8 cellular contexts compared by ENCODE assay signal in genomic region chr1:16727190-16728111, GRCh38. TPM values are rescaled to one million over a fixed set of nuclear protein-coding genes. Genes with fewer than 3 reads are reported as not detected.
DNase-seq lines count a peak whose midpoint lies in the region; ATAC-seq, FAIRE-seq and TF ChIP-seq lines count a peak whose summit lies in the region.

No MANE protein-coding gene starts in this region.

- no peak for TF ChIP-seq RAD21 in A549 (conservative IDR thresholded peaks at IDR 0.05 in 1 of 2, IDR thresholded peaks at IDR 0.05 in 1 of 2)

- H3K9me3 ChIP-seq in A549, result no peaks in the 10 kb centered on the region
- no peaks in the 10 kb centered on the region for H3K9me3 ChIP-seq in adrenal gland (replicated peaks in 1 of 3)
- H3K9me3 ChIP-seq in right lobe of liver, result no peaks in the 10 kb centered on the region
- H3K9me3 ChIP-seq in transverse colon, result no peaks in the 10 kb centered on the region

- intact Hi-C loops in adrenal gland (cut with DNase I) (loop anchor here in 1 of 2 donors (10.0 kb wide), 1 partner anchor 183 kb away; no protein-coding TSS in a partner anchor), right lobe of liver (cut with DNase I) (no loop called here), transverse colon (cut with DNase I; ENCODE audit: low total_unique reads) (no loop called here)

- DNase-seq in A549 (ENCODE audit: low read depth in 1 of 2, low spot score in 1 of 2), result peak; percentile 53 to 70
- DNase-seq in H4 (ENCODE audit: low spot score), result peak; percentile 66
- DNase-seq in RKO (ENCODE audit: low spot score), result peak; percentile 67
- DNase-seq in adrenal gland, result peak in 5 of 7 donors; percentile 32 to 66 (median 35)
- DNase-seq in right lobe of liver, result peak in 2 of 3 donors; percentile 56 to 71
- peak; percentile 14 for DNase-seq in transverse colon
- no peak for DNase-seq in COR-L47 (lab: John Stamatoyannopoulos, UW)

- no peaks in the 10 kb centered on the region for H3K4me1 ChIP-seq in A549
- no peaks in the 10 kb centered on the region for H3K4me1 ChIP-seq in adrenal gland (replicated peaks in 1 of 2)
- no peaks in the 10 kb centered on the region for H3K4me1 ChIP-seq in right lobe of liver
- no peaks in the 10 kb centered on the region for H3K4me1 ChIP-seq in transverse colon

- TF ChIP-seq POLR2A in A549 (IDR thresholded peaks at IDR 0.05; ENCODE audit: low read length) (no peak), adrenal gland (IDR thresholded peaks at IDR 0.05) (no peak), right lobe of liver (IDR thresholded peaks at IDR 0.05) (no peak), transverse colon (IDR thresholded peaks at IDR 0.05) (no peak)

- no peak for FAIRE-seq in A549 (lab: Jason Lieb, UNC)

- WGBS in A549 (ENCODE audit: missing lambda C conversion rate), result 71% methylated on average over 42 of the region's 42 CpGs
- 82 to 84% (median 83%) methylated on average over 42 of the region's 42 CpGs for WGBS in adrenal gland, 4 donors
- WGBS in right lobe of liver (ENCODE audit: insufficient coverage, low coverage, low lambda C conversion rate, missing lambda C conversion rate), result 77% methylated on average over 42 of the region's 42 CpGs
- WGBS in transverse colon (ENCODE audit: low coverage in 1 of 2), 2 donors, result 82 to 85% methylated on average over 42 of the region's 42 CpGs

- no peak overlapping the region for H3K27ac ChIP-seq in A549
- no peak overlapping the region for H3K27ac ChIP-seq in adrenal gland
- H3K27ac ChIP-seq in right lobe of liver, result no peak overlapping the region
- H3K27ac ChIP-seq in transverse colon, result no peak overlapping the region

- no peak overlapping the region for H3K4me3 ChIP-seq in A549
- no peak overlapping the region for H3K4me3 ChIP-seq in adrenal gland
- no peak overlapping the region for H3K4me3 ChIP-seq in right lobe of liver
- H3K4me3 ChIP-seq in transverse colon, result no peak overlapping the region

- POLR2A ChIA-PET in A549 (lab: Yijun Ruan, JAX), result no interaction called here

- TF ChIP-seq EP300 in A549 (IDR thresholded peaks at IDR 0.05) (0 out of 5 replicates have a peak, but pooled peaks of 1 of the 2 experiments have one; percentile 15), transverse colon (IDR thresholded peaks at IDR 0.05; ENCODE audit: low read depth) (no peak)

- CTCF ChIA-PET in A549 (lab: Yijun Ruan, JAX), result interaction anchor here (1.2 to 2.0 kb wide), 4 partner anchors 13 to 83 kb away, joined by 3 to 8 read pairs (median 3); no protein-coding TSS in a partner anchor

- H3K36me3 ChIP-seq in adrenal gland (replicated peaks in 1 of 2), result no peaks in the 10 kb centered on the region
- H3K36me3 ChIP-seq in right lobe of liver, result no peaks in the 10 kb centered on the region
- H3K36me3 ChIP-seq in transverse colon, result no peaks in the 10 kb centered on the region

- in situ Hi-C loops in transverse colon (cut with MboI; ENCODE audit: low pct_ligation_motif_present in 1 of 4, low pct_unique_long_range_greater_than_20kb in 1 of 4, low sequenced_read_pairs in 3 of 4), result loop anchor here in 1 of 4 donors (10.0 kb wide), 3 partner anchors 93 to 197 kb away; partner anchors contain the start of gene CROCC

- peaks cover 13% of the 10 kb centered on the region for H3K27me3 ChIP-seq in adrenal gland
- no peaks in the 10 kb centered on the region for H3K27me3 ChIP-seq in right lobe of liver
- H3K27me3 ChIP-seq in transverse colon, result peaks cover 25% of the 10 kb centered on the region

- no peak for TF ChIP-seq CTCF in A549 (IDR thresholded peaks at IDR 0.05)
- no peak for TF ChIP-seq CTCF in adrenal gland (IDR thresholded peaks at IDR 0.05)
- TF ChIP-seq CTCF in right lobe of liver (IDR thresholded peaks at IDR 0.05), result no peak
- TF ChIP-seq CTCF in transverse colon (IDR thresholded peaks at IDR 0.05), result no peak

- ATAC-seq in A549 (peak; percentile 91 to 96), right lobe of liver (peak in 3 of 4 donors; percentile 35 to 75 (median 46)), HG02571 (IDR thresholded peaks at IDR 0.05; ENCODE audit: unreplicated experiment) (no peak)

- H3K4me2 ChIP-seq in A549, result peak overlapping the region; percentile 31

TF ChIP-seq in A549, 52 proteins besides CTCF, POLR2A, EP300 and RAD21:
- TF ChIP-seq CHD2 (IDR thresholded peaks at IDR 0.05; ENCODE audit: low read length, partially characterized antibody), result no peak
- no peak for TF ChIP-seq ZSCAN20 (CRISPR knock-in tag; IDR thresholded peaks at IDR 0.05)
- peak; percentile 16; the same call in 1 of the 2 replicates for TF ChIP-seq SREBF2 (IDR thresholded peaks at IDR 0.05)
- TF ChIP-seq RNF2 (IDR thresholded peaks at IDR 0.05; ENCODE audit: borderline replicate concordance, low read depth), result no peak
- TF ChIP-seq FOSL2 (IDR thresholded peaks at IDR 0.05), result no peak
- TF ChIP-seq FOSL2 (CRISPR knock-in tag; IDR thresholded peaks at IDR 0.05), result 0 out of 2 replicates have a peak, but pooled peaks have one; percentile 51
- TF ChIP-seq EHF (CRISPR knock-in tag; IDR thresholded peaks at IDR 0.05), result no peak
- no peak for TF ChIP-seq RFX5 (IDR thresholded peaks at IDR 0.05)
- TF ChIP-seq HOXA7 (CRISPR knock-in tag; IDR thresholded peaks at IDR 0.05), result no peak
- no peak for TF ChIP-seq HOXB13 (CRISPR knock-in tag; IDR thresholded peaks at IDR 0.05; ENCODE audit: low read depth)
- TF ChIP-seq TFCP2L1 (CRISPR knock-in tag; IDR thresholded peaks at IDR 0.05), result no peak
- no peak for TF ChIP-seq KDM5A (IDR thresholded peaks at IDR 0.05)
- TF ChIP-seq NPAS2 (CRISPR knock-in tag; IDR thresholded peaks at IDR 0.05; ENCODE audit: borderline replicate concordance), result no peak
- no peak for TF ChIP-seq CHD4 (IDR thresholded peaks at IDR 0.05; ENCODE audit: borderline replicate concordance)
- TF ChIP-seq, protein P1, sequence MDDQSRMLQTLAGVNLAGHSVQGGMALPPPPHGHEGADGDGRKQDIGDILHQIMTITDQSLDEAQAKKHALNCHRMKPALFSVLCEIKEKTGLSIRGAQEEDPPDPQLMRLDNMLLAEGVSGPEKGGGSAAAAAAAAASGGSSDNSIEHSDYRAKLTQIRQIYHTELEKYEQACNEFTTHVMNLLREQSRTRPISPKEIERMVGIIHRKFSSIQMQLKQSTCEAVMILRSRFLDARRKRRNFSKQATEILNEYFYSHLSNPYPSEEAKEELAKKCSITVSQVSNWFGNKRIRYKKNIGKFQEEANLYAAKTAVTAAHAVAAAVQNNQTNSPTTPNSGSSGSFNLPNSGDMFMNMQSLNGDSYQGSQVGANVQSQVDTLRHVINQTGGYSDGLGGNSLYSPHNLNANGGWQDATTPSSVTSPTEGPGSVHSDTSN (IDR thresholded peaks at IDR 0.05), result no peak
- TF ChIP-seq CEBPB (IDR thresholded peaks at IDR 0.05), result no peak
- 0 out of 2 replicates have a peak, but pooled peaks have one; percentile 5 for TF ChIP-seq NFE2L2 (conservative IDR thresholded peaks at IDR 0.05; ENCODE audit: low read length)

RNA-seq across cellular contexts. Expression of gene RNU1-4, which starts 12.9 kb away (rescaled TPM):
- 56.2 TPM in 1 of 2 replicates, not detected in the other for polyA plus RNA-seq in A549 (2011; rRNA removed)
- polyA plus RNA-seq in A549 (2012; cell fraction: cytosol; rRNA removed), result not detected in 2 replicates
- polyA plus RNA-seq in A549 (2012; cell fraction: nucleus; rRNA removed), result not detected in 2 replicates
- 6.5 to 8.5 TPM (median 6.6 TPM) in 3 replicates for polyA plus RNA-seq in A549 (2017; fragmentation: RNase III; extraction: RNeasy Plus Mini Kit Qiagen cat#74134 plus additional on column Dnase treatment)
- polyA minus RNA-seq in A549 (2011; rRNA and poly(A)+ RNA removed), result 38,453 and 40,699 TPM in 2 replicates
- not detected in 2 replicates for total RNA-seq in H4 (2014; rRNA removed; shearing (Covaris generic))
- 1,000 to 10,000 TPM in 3 of 8 donors, 100 to 1,000 TPM in 1, under 1 TPM in 3, not detected in 1; under 0.01 to 2,119 (median 890) TPM for total RNA-seq in adrenal gland
- not detected for polyA plus RNA-seq in adrenal gland
- total RNA-seq in right lobe of liver, result 1,000 to 10,000 TPM in 3 of 6 experiments, 100 to 1,000 TPM in 1, under 1 TPM in 2; under 0.01 to 3,377 (median 977) TPM
- under 1 TPM in 3 of 4 donors, not detected in 1; under 0.01 TPM for total RNA-seq in transverse colon
